8 cellular contexts compared by ENCODE assay signal in the genomic region with DNA sequence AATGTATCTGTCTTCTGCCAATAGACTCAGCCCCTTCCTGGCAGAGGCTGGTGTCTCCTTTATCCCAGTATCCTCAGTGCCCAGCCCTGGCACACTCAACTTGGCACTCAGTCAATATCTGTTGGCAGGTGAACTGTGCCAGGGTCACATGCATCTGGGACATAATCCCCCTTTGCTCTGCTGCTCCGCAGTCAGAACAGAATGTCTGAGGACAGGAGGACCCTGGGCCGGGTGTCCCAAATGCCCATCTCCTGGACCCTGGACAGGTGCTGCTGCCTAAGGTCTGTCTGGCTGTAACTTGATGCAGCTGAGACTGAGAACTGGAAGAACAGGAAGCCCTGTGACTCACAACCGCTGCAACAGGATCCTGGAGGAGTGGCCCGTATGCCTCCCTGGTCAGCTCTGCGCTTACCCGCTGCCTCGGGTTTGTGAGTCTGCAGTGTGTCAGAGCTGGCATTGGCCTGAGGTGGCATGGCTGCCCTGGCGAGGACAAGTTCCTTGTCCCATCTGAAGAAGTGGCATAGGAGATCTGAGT. TPM values are rescaled to one million over a fixed set of nuclear protein-coding genes. Genes with fewer than 3 reads are reported as not detected.
DNase-seq lines count a peak whose midpoint lies in the region; ATAC-seq and TF ChIP-seq lines count a peak whose summit lies in the region.

No MANE protein-coding gene starts in this region.

- POLR2A ChIA-PET in AG04449 (lab: Yijun Ruan, JAX), result no interaction called here

- peak overlapping the region; percentile 34 for H3K27ac Mint-ChIP-seq in stimulated activated effector memory CD8-positive, alpha-beta T cell treated with anti-CD3 and anti-CD28 coated beads, Interleukin-12 subunit alpha, Interleukin-12 subunit beta, amount 100 ng/mL, for 72 hours

- CTCF ChIA-PET in AG04449 (lab: Yijun Ruan, JAX), result interaction anchor here (1.0 to 2.5 kb wide), 2 partner anchors 9 to 31 kb away, joined by 3 to 14 read pairs; no protein-coding TSS in a partner anchor

- H3K4me3 ChIP-seq in AG04449 (ENCODE audit: low read depth, low read length), result peak overlapping the region; percentile 25

- intact Hi-C loops in left colon (cut with DNase I, micrococcal nuclease), result no loop called here

- no peak overlapping the region for H3K4me3 Mint-ChIP-seq in stimulated activated effector memory CD8-positive, alpha-beta T cell treated with anti-CD3 and anti-CD28 coated beads, Interleukin-12 subunit alpha, Interleukin-12 subunit beta, amount 100 ng/mL, for 72 hours

- no peaks in the 10 kb centered on the region for H3K9me3 Mint-ChIP-seq in stimulated activated effector memory CD8-positive, alpha-beta T cell treated with anti-CD3 and anti-CD28 coated beads, Interleukin-12 subunit alpha, Interleukin-12 subunit beta, amount 100 ng/mL, for 72 hours

- H3K36me3 Mint-ChIP-seq in stimulated activated effector memory CD8-positive, alpha-beta T cell treated with anti-CD3 and anti-CD28 coated beads, Interleukin-12 subunit alpha, Interleukin-12 subunit beta, amount 100 ng/mL, for 72 hours, result peaks cover 48% of the 10 kb centered on the region

- peak; percentile 83 for ATAC-seq in left colon
- peak; percentile 60 for ATAC-seq in stimulated activated effector memory CD8-positive, alpha-beta T cell treated with anti-CD3 and anti-CD28 coated beads, Interleukin-12 subunit alpha, Interleukin-12 subunit beta, amount 100 ng/mL, for 72 hours

- in situ Hi-C loops in SK-MEL-5 (cut with HindIII; ENCODE audit: low pct_unique_long_range_greater_than_20kb, low sequenced_read_pairs), result no loop called here

- peak; percentile 52 for DNase-seq in AG04449 (ENCODE audit: low read depth, low spot score)
- DNase-seq in HK-2 (ENCODE audit: unreplicated experiment), result peak; percentile 86
- peak; percentile 68 for DNase-seq in SK-MEL-5 (ENCODE audit: low read depth, low spot score)
- peak; percentile 61 for DNase-seq in brain pericyte (ENCODE audit: low read depth, low spot score)
- DNase-seq in left colon, result peak; percentile 78 to 94
- DNase-seq in stimulated activated effector memory CD8-positive, alpha-beta T cell treated with anti-CD3 and anti-CD28 coated beads, Interleukin-12 subunit alpha, Interleukin-12 subunit beta, amount 100 ng/mL, for 72 hours (ENCODE audit: low spot score in 2 of 2), result no peak
- DNase-seq in NCI-H345 (lab: John Stamatoyannopoulos, UW), result no peak
- DNase-seq in cerebellar nuclear complex (lab: John Stamatoyannopoulos, UW), result no peak

- TF ChIP-seq CTCF in AG04449 (IDR thresholded peaks at IDR 0.05; ENCODE audit: insufficient read depth, low read length, missing control alignments), result no peak

- peaks cover 67% of the 10 kb centered on the region for H3K4me1 Mint-ChIP-seq in stimulated activated effector memory CD8-positive, alpha-beta T cell treated with anti-CD3 and anti-CD28 coated beads, Interleukin-12 subunit alpha, Interleukin-12 subunit beta, amount 100 ng/mL, for 72 hours

RNA-seq across cellular contexts. Expression of a gene that starts 11.4 kb away (rescaled TPM):
- total RNA-seq in SK-MEL-5 (2014; rRNA removed; shearing (Covaris generic)), result 39.2 and 52.1 TPM in 2 replicates
- 60.6 and 84.9 TPM in 2 replicates for polyA plus RNA-seq in SK-MEL-5 (2015; cell fraction: cytosol; rRNA removed)
- polyA plus RNA-seq in SK-MEL-5 (2015; cell fraction: nucleus; rRNA removed), result 55.2 and 82.1 TPM in 2 replicates
- total RNA-seq in left colon, result 100 to 1,000 TPM; 172 to 423 TPM

Comparison
In these comparisons a context has a peak if more than half of its experiments do, and no peak if none do; other contexts are left out.
1. DNase-seq: peak in AG04449 (single experiment), HK-2 (single experiment), SK-MEL-5 (single experiment), brain pericyte (single experiment) and left colon (2 of 2); none in stimulated activated effector memory CD8-positive, alpha-beta T cell treated with anti-CD3 and anti-CD28 coated beads, Interleukin-12 subunit alpha, Interleukin-12 subunit beta, amount 100 ng/mL, for 72 hours (0 of 2), NCI-H345 (single experiment) and cerebellar nuclear complex (0 of 2).